Comparison of ENCODE assay signal across 8 cellular contexts in genomic region chr5:95962475-95962773, GRCh38. TPM values are rescaled to one million over a fixed set of nuclear protein-coding genes. Genes with fewer than 3 reads are reported as not detected.
DNase-seq lines count a peak whose midpoint lies in the region; ATAC-seq, FAIRE-seq and TF ChIP-seq lines count a peak whose summit lies in the region.

No MANE protein-coding gene starts in this region.

- no peak for TF ChIP-seq EP300 in K562 (IDR thresholded peaks at IDR 0.05; ENCODE audit: low read length)

- DNase-seq in activated T-cell treated with anti-CD3 and anti-CD28 coated beads, Interleukin-2, amount 50 U/mL, for 4 hours: no peak
- DNase-seq in activated T-cell treated with anti-CD3 and anti-CD28 coated beads, Interleukin-2, amount 50 U/mL, for 1 hour: no peak
- DNase-seq in K562 (ENCODE audit: extremely low read depth in 1 of 4, low spot score in 3 of 4): no peak
- DNase-seq in lower leg skin (ENCODE audit: low spot score in 2 of 2): no peak
- no peak for DNase-seq in tibial artery
- no peak for DNase-seq in NCI-H1105 treated with DMSO at 0.1 percent for 48 hours (lab: John Stamatoyannopoulos, UW)
- no peak for DNase-seq in activated CD8-positive, alpha-beta memory T cell treated with anti-CD3 and anti-CD28 coated beads, Interleukin-2, amount 50 U/mL, for 48 hours
- DNase-seq in HuH-7 (ENCODE audit: low spot score): no peak

- TSS peak; percentile 90 for BruUV-seq in K562 (replicated peaks; lab: Mats Ljungman, UMichigan)

- H3K4me3 Mint-ChIP-seq in activated T-cell treated with anti-CD3 and anti-CD28 coated beads, Interleukin-2, amount 50 U/mL, for 4 hours: peak overlapping the region; percentile 97

- H2AFZ ChIP-seq in K562 (ENCODE audit: low read depth, low read length): peak overlapping the region; percentile 98

- FAIRE-seq in K562 (lab: Jason Lieb, UNC): no peak

- in situ Hi-C loops in K562 (cut with MboI): no loop called here

- H3K27ac ChIP-seq in K562 (ENCODE audit: extremely low read depth, low read depth, low read length): peak overlapping the region; percentile 87
- H3K27ac ChIP-seq in tibial artery: peak overlapping the region; percentile 97 to 99

- peaks cover 55% of the 10 kb centered on the region for H3K4me1 Mint-ChIP-seq in activated T-cell treated with anti-CD3 and anti-CD28 coated beads, Interleukin-2, amount 50 U/mL, for 4 hours (ENCODE audit: low read depth)

- H3K4me3 ChIP-seq in K562 (peak overlapping the region; percentile 81), lower leg skin (ENCODE audit: low read depth, poor library complexity, severe bottlenecking) (peak overlapping the region; percentile 86), tibial artery (peak overlapping the region; percentile 84 to 98)

- peaks cover 38% of the 10 kb centered on the region for H3K79me2 ChIP-seq in K562 (ENCODE audit: control insufficient read depth, insufficient read depth, low read length)

- no peaks in the 10 kb centered on the region for H3K9me3 Mint-ChIP-seq in activated T-cell treated with anti-CD3 and anti-CD28 coated beads, Interleukin-2, amount 50 U/mL, for 4 hours

- ATAC-seq in activated T-cell treated with anti-CD3 and anti-CD28 coated beads, Interleukin-2, amount 50 U/mL, for 4 hours: no peak
- no peak for ATAC-seq in K562

- H3K36me3 ChIP-seq in K562 (ENCODE audit: control insufficient read depth, insufficient read depth, low read length) (no peaks in the 10 kb centered on the region), tibial artery (peaks cover 0 to 11% (median 6%) of the 10 kb centered on the region in 3 donors)

- H4K20me1 ChIP-seq in K562 (replicated peaks; ENCODE audit: control insufficient read depth, insufficient read depth, low read length): peaks cover 14% of the 10 kb centered on the region

- H3K4me1 ChIP-seq in K562 (replicated peaks in 1 of 2; ENCODE audit: control insufficient read depth in 2 of 2, insufficient read depth in 2 of 2, low read length in 2 of 2): peaks cover 31 to 32% of the 10 kb centered on the region in 2 experiments; a peak in 4 of 5 replicates
- peaks cover 0 to 16% (median 5%) of the 10 kb centered on the region in 4 donors for H3K4me1 ChIP-seq in tibial artery

- H3K4me2 ChIP-seq in K562 (ENCODE audit: insufficient read depth, low read length): peak overlapping the region; percentile 92

- peaks cover 15% of the 10 kb centered on the region for H3K36me3 Mint-ChIP-seq in activated T-cell treated with anti-CD3 and anti-CD28 coated beads, Interleukin-2, amount 50 U/mL, for 4 hours (ENCODE audit: insufficient read depth)

- no peak for TF ChIP-seq RAD21 in K562 (CRISPR knock-in tag; conservative IDR thresholded peaks at IDR 0.05 in 1 of 2, IDR thresholded peaks at IDR 0.05 in 1 of 2)

- 24% methylated on average over 8 of the region's 8 CpGs for WGBS in K562 (ENCODE audit: insufficient coverage, low coverage, missing lambda C conversion rate)
- 42 to 46% methylated on average over 8 of the region's 8 CpGs for WGBS in lower leg skin, 2 donors

- CTCF ChIA-PET in K562 (lab: Yijun Ruan, JAX; ENCODE audit: low intra/inter-chr PET ratio): interaction anchor here (1.3 kb wide), 1 partner anchor 103 kb away, joined by 3 read pairs; no protein-coding TSS in a partner anchor

- peaks cover 1% of the 10 kb centered on the region for H3K27me3 Mint-ChIP-seq in activated T-cell treated with anti-CD3 and anti-CD28 coated beads, Interleukin-2, amount 50 U/mL, for 4 hours (ENCODE audit: low read depth)

- no peaks in the 10 kb centered on the region for H3K9me1 ChIP-seq in K562 (ENCODE audit: control insufficient read depth, insufficient read depth, low read length)

- no peaks in the 10 kb centered on the region for H3K27me3 ChIP-seq in K562 (ENCODE audit: control insufficient read depth in 2 of 2, insufficient read depth in 2 of 2, low read length in 2 of 2)
- H3K27me3 ChIP-seq in tibial artery: no peaks in the 10 kb centered on the region

- H3K9me3 ChIP-seq in K562 (replicated peaks; ENCODE audit: control insufficient read depth, insufficient read depth, low read depth, low read length) (no peaks in the 10 kb centered on the region), tibial artery (no peaks in the 10 kb centered on the region)

- TF ChIP-seq CTCF in K562 (IDR thresholded peaks at IDR 0.05 in 2 of 3, conservative IDR thresholded peaks at IDR 0.05 in 1 of 3; ENCODE audit: insufficient read depth in 2 of 3, low read depth in 1 of 3, low read length in 3 of 3): no peak
- no peak for TF ChIP-seq CTCF in lower leg skin (IDR thresholded peaks at IDR 0.05)
- no peak for TF ChIP-seq CTCF in tibial artery (IDR thresholded peaks at IDR 0.05)

- peak; percentile 9; the same call in 1 of the 2 replicates for TF ChIP-seq POLR2A in K562 (conservative IDR thresholded peaks at IDR 0.05)
- TF ChIP-seq POLR2A in lower leg skin (IDR thresholded peaks at IDR 0.05): no peak

- POLR2A ChIA-PET in K562 (lab: Yijun Ruan, JAX): interaction anchor here (0.6 to 4.7 kb wide), 9 partner anchors 9 to 252 kb away, joined by 3 to 23 read pairs (median 4); no protein-coding TSS in a partner anchor

- intact Hi-C loops in K562 (cut with micrococcal nuclease) (loop anchor here (5.0 kb wide), 2 partner anchors 320 to 375 kb away; no protein-coding TSS in a partner anchor), lower leg skin (cut with DNase I; ENCODE audit: low total_unique reads) (loop anchor here (10.0 kb wide), 1 partner anchor 372 kb away; no protein-coding TSS in a partner anchor), tibial artery (cut with DNase I; ENCODE audit: low total_unique reads) (loop anchor here (5.0 to 10.0 kb wide), 2 partner anchors 285 to 702 kb away; partner anchors contain the start of gene CAST)

- peak overlapping the region in 1 of 2 experiments; percentile 70; a peak in 2 of 4 replicates for H3K9ac ChIP-seq in K562 (ENCODE audit: insufficient read depth in 1 of 2, low read depth in 2 of 2, low read length in 2 of 2)

TF ChIP-seq in K562, 482 proteins besides CTCF, POLR2A, EP300 and RAD21 (continues in another document):
- peak; percentile 83 for TF ChIP-seq FOXJ2 (tag; IDR thresholded peaks at IDR 0.05)
- TF ChIP-seq E2F3 (CRISPR knock-in tag; IDR thresholded peaks at IDR 0.05): no peak
- 0 out of 2 replicates have a peak, but pooled peaks have one; percentile 58 for TF ChIP-seq MIER1 (IDR thresholded peaks at IDR 0.05; ENCODE audit: low read depth)
- TF ChIP-seq OTX1 (CRISPR knock-in tag; IDR thresholded peaks at IDR 0.05): peak; percentile 69; the same call in 1 of the 2 replicates
- no peak for TF ChIP-seq CBX8 (IDR thresholded peaks at IDR 0.05; ENCODE audit: borderline replicate concordance, extremely low read depth, low read depth, low read length, poor library complexity, severe bottlenecking)
- TF ChIP-seq, protein P1, sequence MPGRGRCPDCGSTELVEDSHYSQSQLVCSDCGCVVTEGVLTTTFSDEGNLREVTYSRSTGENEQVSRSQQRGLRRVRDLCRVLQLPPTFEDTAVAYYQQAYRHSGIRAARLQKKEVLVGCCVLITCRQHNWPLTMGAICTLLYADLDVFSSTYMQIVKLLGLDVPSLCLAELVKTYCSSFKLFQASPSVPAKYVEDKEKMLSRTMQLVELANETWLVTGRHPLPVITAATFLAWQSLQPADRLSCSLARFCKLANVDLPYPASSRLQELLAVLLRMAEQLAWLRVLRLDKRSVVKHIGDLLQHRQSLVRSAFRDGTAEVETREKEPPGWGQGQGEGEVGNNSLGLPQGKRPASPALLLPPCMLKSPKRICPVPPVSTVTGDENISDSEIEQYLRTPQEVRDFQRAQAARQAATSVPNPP (IDR thresholded peaks at IDR 0.05; ENCODE audit: borderline replicate concordance, insufficient read depth, insufficient read length): no peak
- TF ChIP-seq ZNF766 (CRISPR knock-in tag; conservative IDR thresholded peaks at IDR 0.05): no peak
- peak; percentile 46; the same call in 1 of the 2 replicates for TF ChIP-seq NFATC3 (IDR thresholded peaks at IDR 0.05)

RNA-seq across cellular contexts. Expression of gene ELL2, which starts 0.8 kb away (rescaled TPM):
- total RNA-seq in activated T-cell treated with anti-CD3 and anti-CD28 coated beads, Interleukin-2, amount 50 U/mL, for 4 hours: 100 to 1,000 TPM in 1 of 3 donors, 10 to 100 TPM in 2; 69.7 to 103 (median 87.0) TPM
- total RNA-seq in K562 (2011; cell fraction: chromatin; rRNA removed; ENCODE audit: low replicate concordance): 31.2 and 65.3 TPM in 2 replicates
- 11.2 and 15.0 TPM in 2 replicates for total RNA-seq in K562 (2011; cell fraction: nucleolus; rRNA removed)
- 29.9 and 45.8 TPM in 2 replicates for total RNA-seq in K562 (2011; cell fraction: nucleoplasm; rRNA removed)
- total RNA-seq in K562 (2014; rRNA removed) (14.0 and 18.3 TPM in 2 replicates), K562 (2014; rRNA removed; fragmentation: Illumina TruSeq; extraction: Trizol) (14.7 and 17.1 TPM in 2 replicates), K562 (2015; rRNA removed; fragmentation: Illumina TruSeq; extraction: Trizol) (10.1 and 12.5 TPM in 2 replicates), K562 (2021) (16.2 and 23.1 TPM in 2 replicates), lower leg skin (10 to 100 TPM; 32.4 to 50.3 (median 45.1) TPM)
- polyA plus RNA-seq in K562 (2011; rRNA removed) (11.1 and 16.3 TPM in 2 replicates), K562 (2014; fragmentation: Illumina TruSeq; extraction: Trizol) (11.4 and 14.5 TPM in 2 replicates), K562 (2014; fragmentation: Nextera tagmentation; extraction: Ambion mirVana) (1 to 10 TPM; 4.3 to 6.8 TPM), K562 (2014; rRNA removed) (9.0 and 14.6 TPM in 2 replicates)
- 4.0 and 4.7 TPM in 2 replicates for polyA plus RNA-seq in K562 (2011; cell fraction: cytosol; rRNA removed)
- polyA plus RNA-seq in K562 (2011; cell fraction: nucleus; rRNA removed): 13.8 and 14.7 TPM in 2 replicates
- 8.3 and 11.9 TPM in 2 replicates for polyA plus RNA-seq in K562 (2012)
- polyA minus RNA-seq in K562 (2011; rRNA and poly(A)+ RNA removed): 21.9 and 28.0 TPM in 2 replicates
- polyA minus RNA-seq in K562 (2011; cell fraction: cytosol; rRNA and poly(A)+ RNA removed): 4.8 and 11.7 TPM in 2 replicates
- polyA minus RNA-seq in K562 (2011; cell fraction: nucleus; rRNA and poly(A)+ RNA removed): 21.4 and 33.0 TPM in 2 replicates
